ENCODE assay signal across 8 cellular contexts in genomic region chr14:59464651-59465569, GRCh38. TPM values are rescaled to one million over a fixed set of nuclear protein-coding genes. Genes with fewer than 3 reads are reported as not detected.
A peak's percentile ranks its signal among the peaks of the same experiment; 100 is the strongest.
DNase-seq lines count a peak whose midpoint lies in the region; ATAC-seq and TF ChIP-seq lines count a peak whose summit lies in the region.

A gene with protein sequence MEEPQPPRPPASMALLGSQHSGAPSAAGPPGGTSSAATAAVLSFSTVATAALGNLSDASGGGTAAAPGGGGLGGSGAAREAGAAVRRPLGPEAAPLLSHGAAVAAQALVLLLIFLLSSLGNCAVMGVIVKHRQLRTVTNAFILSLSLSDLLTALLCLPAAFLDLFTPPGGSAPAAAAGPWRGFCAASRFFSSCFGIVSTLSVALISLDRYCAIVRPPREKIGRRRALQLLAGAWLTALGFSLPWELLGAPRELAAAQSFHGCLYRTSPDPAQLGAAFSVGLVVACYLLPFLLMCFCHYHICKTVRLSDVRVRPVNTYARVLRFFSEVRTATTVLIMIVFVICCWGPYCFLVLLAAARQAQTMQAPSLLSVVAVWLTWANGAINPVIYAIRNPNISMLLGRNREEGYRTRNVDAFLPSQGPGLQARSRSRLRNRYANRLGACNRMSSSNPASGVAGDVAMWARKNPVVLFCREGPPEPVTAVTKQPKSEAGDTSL (minus strand): TSS chr14:59465380. CDS start chr14:59465226, 154 bp downstream.

- peak within 1 kb of the TSS; percentile 65 for H3K4me3 ChIP-seq in fibroblast of villous mesenchyme (ENCODE audit: low read depth, low read length)

- H3K27me3 Mint-ChIP-seq in natural killer cell treated with Interleukin-12 subunit alpha and Interleukin-12 subunit beta and Interleukin-15 and Interleukin-18, amount 100 ng/mL, for 72 hours = peaks cover 0 to 4% of the 10 kb centered on the region in 2 donors

- peak; percentile 31 for DNase-seq in NCI-H526 treated with DMSO at 0.1 percent for 48 hours (lab: John Stamatoyannopoulos, UW)
- DNase-seq in activated T-helper 9 cell treated with anti-CD3 and anti-CD28 coated beads, Interleukin-2, amount 50 U/mL, for 16 hours (ENCODE audit: low read depth) = peak; percentile 45
- peak; percentile 68 for DNase-seq in fibroblast of villous mesenchyme (ENCODE audit: low read depth)
- DNase-seq in natural killer cell treated with Interleukin-12 subunit alpha and Interleukin-12 subunit beta and Interleukin-15 and Interleukin-18, amount 100 ng/mL, for 72 hours (ENCODE audit: low spot score) = peak; percentile 77
- DNase-seq in superior temporal gyrus (ENCODE audit: extremely low spot score) = peak; percentile 31
- no peak for DNase-seq in NOMO-1 (lab: John Stamatoyannopoulos, UW; ENCODE audit: unreplicated experiment in 2 of 2)

- TF ChIP-seq CTCF in fibroblast of villous mesenchyme (IDR thresholded peaks at IDR 0.05; ENCODE audit: insufficient read depth, low read depth, low read length) = no peak

- peak; percentile 61 for ATAC-seq in GM18517 (IDR thresholded peaks at IDR 0.05; ENCODE audit: unreplicated experiment)
- peak; percentile 76 for ATAC-seq in HG02885 (IDR thresholded peaks at IDR 0.05; ENCODE audit: poor library complexity, unreplicated experiment)
- peak; percentile 83 to 84 for ATAC-seq in natural killer cell treated with Interleukin-12 subunit alpha and Interleukin-12 subunit beta and Interleukin-15 and Interleukin-18, amount 100 ng/mL, for 72 hours

- peaks cover 0 to 4% of the 10 kb centered on the region in 2 donors for H3K4me1 Mint-ChIP-seq in natural killer cell treated with Interleukin-12 subunit alpha and Interleukin-12 subunit beta and Interleukin-15 and Interleukin-18, amount 100 ng/mL, for 72 hours (ENCODE audit: low read depth in 2 of 2)

- peak within 1 kb of the TSS; percentile 88 for H3K4me3 Mint-ChIP-seq in natural killer cell treated with Interleukin-12 subunit alpha and Interleukin-12 subunit beta and Interleukin-15 and Interleukin-18, amount 100 ng/mL, for 72 hours

- peak within 1 kb of the TSS in 1 of 2 donors; percentile 25 for H3K27ac Mint-ChIP-seq in natural killer cell treated with Interleukin-12 subunit alpha and Interleukin-12 subunit beta and Interleukin-15 and Interleukin-18, amount 100 ng/mL, for 72 hours

- H3K9me3 Mint-ChIP-seq in natural killer cell treated with Interleukin-12 subunit alpha and Interleukin-12 subunit beta and Interleukin-15 and Interleukin-18, amount 100 ng/mL, for 72 hours = no peaks in the 10 kb centered on the region

- H3K36me3 Mint-ChIP-seq in natural killer cell treated with Interleukin-12 subunit alpha and Interleukin-12 subunit beta and Interleukin-15 and Interleukin-18, amount 100 ng/mL, for 72 hours = peaks cover 6% of the 10 kb centered on the region

RNA-seq across cellular contexts. Expression of the gene that starts here (rescaled TPM):
- 3.9 and 6.5 TPM in 2 replicates for total RNA-seq in fibroblast of villous mesenchyme
- total RNA-seq in natural killer cell treated with Interleukin-12 subunit alpha and Interleukin-12 subunit beta and Interleukin-15 and Interleukin-18, amount 100 ng/mL, for 72 hours = 1 to 10 TPM in 1 of 2 donors, under 1 TPM in 1; 0.83 to 3.8 TPM

Comparison
In these comparisons a context has a peak if more than half of its experiments do, and no peak if none do; other contexts are left out.
1. DNase-seq: peak in NCI-H526 treated with DMSO at 0.1 percent for 48 hours (single experiment), activated T-helper 9 cell treated with anti-CD3 and anti-CD28 coated beads, Interleukin-2, amount 50 U/mL, for 16 hours (single experiment), fibroblast of villous mesenchyme (single experiment), natural killer cell treated with Interleukin-12 subunit alpha and Interleukin-12 subunit beta and Interleukin-15 and Interleukin-18, amount 100 ng/mL, for 72 hours (single experiment) and superior temporal gyrus (single experiment); none in NOMO-1 (0 of 2).
2. Peak in every context shown above with its lines, with median percentiles within 50 percentile points of each other: ATAC-seq.